ENCODE assay signal across 1 cellular context in the genomic region with DNA sequence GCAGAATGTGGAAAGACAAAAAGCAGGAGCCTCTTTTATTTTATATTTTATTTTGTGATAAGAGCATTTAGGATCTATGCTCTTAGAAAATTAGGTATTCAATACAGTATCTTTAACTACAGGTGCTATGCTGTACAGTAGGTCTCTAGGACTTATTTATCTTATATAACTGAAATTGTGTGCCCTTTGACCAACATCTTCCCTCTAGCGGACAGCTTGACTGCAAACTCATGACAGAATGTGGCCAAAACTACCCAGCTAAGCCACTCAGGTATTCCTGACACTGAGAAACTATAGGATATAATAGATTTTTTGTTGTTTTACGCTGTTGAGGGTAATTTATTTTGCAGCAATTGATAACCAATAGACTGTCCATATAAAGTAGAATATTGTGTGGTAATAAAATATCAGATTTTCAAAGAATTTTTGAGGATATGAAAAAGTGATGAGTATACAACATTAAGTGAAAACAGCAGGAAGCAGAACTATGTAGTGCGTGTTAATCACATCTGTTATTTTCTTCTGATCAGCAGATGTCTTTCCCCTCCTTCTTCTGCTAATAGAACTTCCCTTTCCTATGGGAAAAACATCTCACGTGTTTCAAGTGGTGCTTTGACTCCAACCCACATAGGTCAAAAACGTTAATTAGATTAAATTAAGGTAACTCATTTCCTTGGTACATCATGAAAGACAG.
A peak's percentile ranks its signal among the peaks of the same experiment; 100 is the strongest.
TF ChIP-seq lines count a peak whose summit lies in the region.

No MANE protein-coding gene starts in this region.

TF ChIP-seq in liver, 16 proteins besides CTCF, POLR2A, EP300 and RAD21 (continued from another document):
- TF ChIP-seq GABPA (IDR thresholded peaks at IDR 0.05 in 1 of 2, conservative IDR thresholded peaks at IDR 0.05 in 1 of 2) (no peak), RXRA (IDR thresholded peaks at IDR 0.05) (peak; percentile 31 to 49), HNF4A (conservative IDR thresholded peaks at IDR 0.05) (peak; percentile 17 to 35), EGR1 (IDR thresholded peaks at IDR 0.05; ENCODE audit: low read depth in 2 of 2) (no peak)
